1 cellular context compared by ENCODE assay signal in genomic region chr17:65270499-65270898, GRCh38.
TF ChIP-seq lines count a peak whose summit lies in the region.

No MANE protein-coding gene starts in this region.

TF ChIP-seq in GM23338, 12 proteins besides CTCF, POLR2A, EP300 and RAD21 (continued from another document):
- TF ChIP-seq, protein P1, sequence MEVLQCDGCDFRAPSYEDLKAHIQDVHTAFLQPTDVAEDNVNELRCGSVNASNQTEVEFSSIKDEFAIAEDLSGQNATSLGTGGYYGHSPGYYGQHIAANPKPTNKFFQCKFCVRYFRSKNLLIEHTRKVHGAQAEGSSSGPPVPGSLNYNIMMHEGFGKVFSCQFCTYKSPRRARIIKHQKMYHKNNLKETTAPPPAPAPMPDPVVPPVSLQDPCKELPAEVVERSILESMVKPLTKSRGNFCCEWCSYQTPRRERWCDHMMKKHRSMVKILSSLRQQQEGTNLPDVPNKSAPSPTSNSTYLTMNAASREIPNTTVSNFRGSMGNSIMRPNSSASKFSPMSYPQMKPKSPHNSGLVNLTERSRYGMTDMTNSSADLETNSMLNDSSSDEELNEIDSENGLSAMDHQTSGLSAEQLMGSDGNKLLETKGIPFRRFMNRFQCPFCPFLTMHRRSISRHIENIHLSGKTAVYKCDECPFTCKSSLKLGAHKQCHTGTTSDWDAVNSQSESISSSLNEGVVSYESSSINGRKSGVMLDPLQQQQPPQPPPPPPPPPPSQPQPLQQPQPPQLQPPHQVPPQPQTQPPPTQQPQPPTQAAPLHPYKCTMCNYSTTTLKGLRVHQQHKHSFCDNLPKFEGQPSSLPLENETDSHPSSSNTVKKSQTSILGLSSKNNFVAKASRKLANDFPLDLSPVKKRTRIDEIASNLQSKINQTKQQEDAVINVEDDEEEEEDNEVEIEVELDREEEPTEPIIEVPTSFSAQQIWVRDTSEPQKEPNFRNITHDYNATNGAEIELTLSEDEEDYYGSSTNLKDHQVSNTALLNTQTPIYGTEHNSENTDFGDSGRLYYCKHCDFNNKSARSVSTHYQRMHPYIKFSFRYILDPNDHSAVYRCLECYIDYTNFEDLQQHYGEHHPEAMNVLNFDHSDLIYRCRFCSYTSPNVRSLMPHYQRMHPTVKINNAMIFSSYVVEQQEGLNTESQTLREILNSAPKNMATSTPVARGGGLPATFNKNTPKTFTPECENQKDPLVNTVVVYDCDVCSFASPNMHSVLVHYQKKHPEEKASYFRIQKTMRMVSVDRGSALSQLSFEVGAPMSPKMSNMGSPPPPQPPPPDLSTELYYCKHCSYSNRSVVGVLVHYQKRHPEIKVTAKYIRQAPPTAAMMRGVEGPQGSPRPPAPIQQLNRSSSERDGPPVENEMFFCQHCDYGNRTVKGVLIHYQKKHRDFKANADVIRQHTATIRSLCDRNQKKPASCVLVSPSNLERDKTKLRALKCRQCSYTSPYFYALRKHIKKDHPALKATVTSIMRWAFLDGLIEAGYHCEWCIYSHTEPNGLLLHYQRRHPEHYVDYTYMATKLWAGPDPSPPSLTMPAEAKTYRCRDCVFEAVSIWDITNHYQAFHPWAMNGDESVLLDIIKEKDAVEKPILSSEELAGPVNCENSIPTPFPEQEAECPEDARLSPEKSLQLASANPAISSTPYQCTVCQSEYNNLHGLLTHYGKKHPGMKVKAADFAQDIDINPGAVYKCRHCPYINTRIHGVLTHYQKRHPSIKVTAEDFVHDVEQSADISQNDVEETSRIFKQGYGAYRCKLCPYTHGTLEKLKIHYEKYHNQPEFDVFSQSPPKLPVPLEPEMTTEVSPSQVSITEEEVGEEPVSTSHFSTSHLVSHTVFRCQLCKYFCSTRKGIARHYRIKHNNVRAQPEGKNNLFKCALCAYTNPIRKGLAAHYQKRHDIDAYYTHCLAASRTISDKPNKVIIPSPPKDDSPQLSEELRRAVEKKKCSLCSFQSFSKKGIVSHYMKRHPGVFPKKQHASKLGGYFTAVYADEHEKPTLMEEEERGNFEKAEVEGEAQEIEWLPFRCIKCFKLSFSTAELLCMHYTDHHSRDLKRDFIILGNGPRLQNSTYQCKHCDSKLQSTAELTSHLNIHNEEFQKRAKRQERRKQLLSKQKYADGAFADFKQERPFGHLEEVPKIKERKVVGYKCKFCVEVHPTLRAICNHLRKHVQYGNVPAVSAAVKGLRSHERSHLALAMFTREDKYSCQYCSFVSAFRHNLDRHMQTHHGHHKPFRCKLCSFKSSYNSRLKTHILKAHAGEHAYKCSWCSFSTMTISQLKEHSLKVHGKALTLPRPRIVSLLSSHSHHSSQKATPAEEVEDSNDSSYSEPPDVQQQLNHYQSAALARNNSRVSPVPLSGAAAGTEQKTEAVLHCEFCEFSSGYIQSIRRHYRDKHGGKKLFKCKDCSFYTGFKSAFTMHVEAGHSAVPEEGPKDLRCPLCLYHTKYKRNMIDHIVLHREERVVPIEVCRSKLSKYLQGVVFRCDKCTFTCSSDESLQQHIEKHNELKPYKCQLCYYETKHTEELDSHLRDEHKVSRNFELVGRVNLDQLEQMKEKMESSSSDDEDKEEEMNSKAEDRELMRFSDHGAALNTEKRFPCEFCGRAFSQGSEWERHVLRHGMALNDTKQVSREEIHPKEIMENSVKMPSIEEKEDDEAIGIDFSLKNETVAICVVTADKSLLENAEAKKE (CRISPR knock-in tag; IDR thresholded peaks at IDR 0.05) = no peak
- TF ChIP-seq EZH2 (IDR thresholded peaks at IDR 0.05; ENCODE audit: low read depth, unreplicated experiment) (no peak), ZNF331 (CRISPR knock-in tag; IDR thresholded peaks at IDR 0.05; ENCODE audit: low read depth) (no peak), JUNB (IDR thresholded peaks at IDR 0.05; ENCODE audit: unreplicated experiment) (no peak), POLR2AphosphoS5 (IDR thresholded peaks at IDR 0.05; ENCODE audit: low read depth) (no peak), ZNF114 (CRISPR knock-in tag; IDR thresholded peaks at IDR 0.05) (no peak), STAT1 (IDR thresholded peaks at IDR 0.05; ENCODE audit: unreplicated experiment) (no peak), REST (IDR thresholded peaks at IDR 0.05; ENCODE audit: unreplicated experiment) (no peak), NANOG (IDR thresholded peaks at IDR 0.05; ENCODE audit: borderline replicate concordance) (no peak), EZH2phosphoT487 (IDR thresholded peaks at IDR 0.05; ENCODE audit: unreplicated experiment) (no peak)
- TF ChIP-seq, protein P2, sequence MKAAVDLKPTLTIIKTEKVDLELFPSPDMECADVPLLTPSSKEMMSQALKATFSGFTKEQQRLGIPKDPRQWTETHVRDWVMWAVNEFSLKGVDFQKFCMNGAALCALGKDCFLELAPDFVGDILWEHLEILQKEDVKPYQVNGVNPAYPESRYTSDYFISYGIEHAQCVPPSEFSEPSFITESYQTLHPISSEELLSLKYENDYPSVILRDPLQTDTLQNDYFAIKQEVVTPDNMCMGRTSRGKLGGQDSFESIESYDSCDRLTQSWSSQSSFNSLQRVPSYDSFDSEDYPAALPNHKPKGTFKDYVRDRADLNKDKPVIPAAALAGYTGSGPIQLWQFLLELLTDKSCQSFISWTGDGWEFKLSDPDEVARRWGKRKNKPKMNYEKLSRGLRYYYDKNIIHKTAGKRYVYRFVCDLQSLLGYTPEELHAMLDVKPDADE (IDR thresholded peaks at IDR 0.05) = no peak
